ENCODE assay signal across 2 cellular contexts in genomic region chr20:47280228-47280627, GRCh38.
TF ChIP-seq lines count a peak whose summit lies in the region.

No MANE protein-coding gene starts in this region.

TF ChIP-seq in GM12878, 131 proteins besides CTCF, POLR2A, EP300 and RAD21 (continued from another document):
- no peak for TF ChIP-seq ZNF384 (IDR thresholded peaks at IDR 0.05; ENCODE audit: borderline replicate concordance, low read depth, low read length)

TF ChIP-seq in HEK293T, 16 proteins besides CTCF, POLR2A, EP300 and RAD21 (continued from another document):
- TF ChIP-seq HDGF (IDR thresholded peaks at IDR 0.05; ENCODE audit: borderline replicate concordance), result no peak
- TF ChIP-seq FOXA1 (IDR thresholded peaks at IDR 0.05), result no peak
- TF ChIP-seq LEF1 (IDR thresholded peaks at IDR 0.05; ENCODE audit: borderline replicate concordance), result no peak
- TF ChIP-seq NFRKB (IDR thresholded peaks at IDR 0.05), result no peak
- TF ChIP-seq BHLHE40 (IDR thresholded peaks at IDR 0.05; ENCODE audit: borderline replicate concordance), result no peak
- no peak for TF ChIP-seq ARNT (IDR thresholded peaks at IDR 0.05)
- no peak for TF ChIP-seq CTBP1 (IDR thresholded peaks at IDR 0.05; ENCODE audit: borderline replicate concordance)
- TF ChIP-seq L3MBTL2 (conservative IDR thresholded peaks at IDR 0.05), result no peak
- no peak for TF ChIP-seq SUZ12 (IDR thresholded peaks at IDR 0.05)
- TF ChIP-seq SP1 (IDR thresholded peaks at IDR 0.05), result no peak
- no peak for TF ChIP-seq PKNOX1 (IDR thresholded peaks at IDR 0.05)
- TF ChIP-seq TARDBP (IDR thresholded peaks at IDR 0.05), result no peak
- TF ChIP-seq ELF4 (IDR thresholded peaks at IDR 0.05), result no peak
- no peak for TF ChIP-seq FOXM1 (IDR thresholded peaks at IDR 0.05; ENCODE audit: borderline replicate concordance)
